ENCODE assay signal across 8 cellular contexts in genomic region chr12:643478-644292, GRCh38. TPM values are rescaled to one million over a fixed set of nuclear protein-coding genes. Genes with fewer than 3 reads are reported as not detected.
A peak's percentile ranks its signal among the peaks of the same experiment; 100 is the strongest.
DNase-seq lines count a peak whose midpoint lies in the region; ATAC-seq and TF ChIP-seq lines count a peak whose summit lies in the region.

No MANE protein-coding gene starts in this region.

- DNase-seq in AML-193 (lab: John Stamatoyannopoulos, UW): peak; percentile 46 to 48
- DNase-seq in T-helper 2 cell treated with Interferon-gamma antibody and Interleukin-4, amounts not matched to agents 5 μg/mL and 100 μg/mL, for 36 hours (ENCODE audit: low spot score): no peak
- no peak for DNase-seq in fibroblast of pulmonary artery (ENCODE audit: low read depth)
- no peak for DNase-seq in progenitor cell of endocrine pancreas (ENCODE audit: low spot score, unreplicated experiment)
- no peak for DNase-seq in AG08395 (ENCODE audit: low spot score)
- no peak for DNase-seq in HK-2 (ENCODE audit: unreplicated experiment)

- H3K4me3 Mint-ChIP-seq in T-helper 2 cell treated with Interferon-gamma antibody and Interleukin-4, amounts not matched to agents 5 μg/mL and 100 μg/mL, for 36 hours: peak overlapping the region; percentile 84
- H3K4me3 Mint-ChIP-seq in progenitor cell of endocrine pancreas (ENCODE audit: low read depth): peak overlapping the region; percentile 79

- H3K36me3 Mint-ChIP-seq in T-helper 2 cell treated with Interferon-gamma antibody and Interleukin-4, amounts not matched to agents 5 μg/mL and 100 μg/mL, for 36 hours (ENCODE audit: low read depth): peaks cover 9% of the 10 kb centered on the region
- H3K36me3 Mint-ChIP-seq in progenitor cell of endocrine pancreas (ENCODE audit: insufficient read depth): no peaks in the 10 kb centered on the region

- H3K27ac Mint-ChIP-seq in T-helper 2 cell treated with Interferon-gamma antibody and Interleukin-4, amounts not matched to agents 5 μg/mL and 100 μg/mL, for 36 hours: peak overlapping the region; percentile 89
- H3K27ac Mint-ChIP-seq in progenitor cell of endocrine pancreas: peak overlapping the region; percentile 97

- no peaks in the 10 kb centered on the region for H3K9me3 Mint-ChIP-seq in T-helper 2 cell treated with Interferon-gamma antibody and Interleukin-4, amounts not matched to agents 5 μg/mL and 100 μg/mL, for 36 hours
- H3K9me3 Mint-ChIP-seq in progenitor cell of endocrine pancreas (ENCODE audit: low read depth): no peaks in the 10 kb centered on the region

- ATAC-seq in GM21447 (IDR thresholded peaks at IDR 0.05; ENCODE audit: unreplicated experiment): peak; percentile 6
- ATAC-seq in HG02973 (IDR thresholded peaks at IDR 0.05; ENCODE audit: unreplicated experiment): no peak

- TF ChIP-seq CTCF in fibroblast of pulmonary artery (IDR thresholded peaks at IDR 0.05; ENCODE audit: low read length, missing control alignments) (no peak), progenitor cell of endocrine pancreas (IDR thresholded peaks at IDR 0.05; ENCODE audit: unreplicated experiment) (no peak)

- H3K4me3 ChIP-seq in fibroblast of pulmonary artery (replicated peaks; ENCODE audit: low read depth, low read length): peak overlapping the region; percentile 21

- no peaks in the 10 kb centered on the region for H3K27me3 Mint-ChIP-seq in T-helper 2 cell treated with Interferon-gamma antibody and Interleukin-4, amounts not matched to agents 5 μg/mL and 100 μg/mL, for 36 hours (ENCODE audit: low read depth)
- no peaks in the 10 kb centered on the region for H3K27me3 Mint-ChIP-seq in progenitor cell of endocrine pancreas

- H3K4me1 Mint-ChIP-seq in T-helper 2 cell treated with Interferon-gamma antibody and Interleukin-4, amounts not matched to agents 5 μg/mL and 100 μg/mL, for 36 hours (ENCODE audit: low read depth): peaks cover 47% of the 10 kb centered on the region
- peaks cover 31% of the 10 kb centered on the region for H3K4me1 Mint-ChIP-seq in progenitor cell of endocrine pancreas (ENCODE audit: low read depth)

RNA-seq across cellular contexts. Expression of gene NINJ2, which starts 19.6 kb away (rescaled TPM):
- 3.0 and 4.0 TPM in 2 replicates for total RNA-seq in progenitor cell of endocrine pancreas

Comparison
In these comparisons a context has a peak if more than half of its experiments do, and no peak if none do; other contexts are left out.
1. DNase-seq: peak in AML-193 (2 of 2); none in T-helper 2 cell treated with Interferon-gamma antibody and Interleukin-4, amounts not matched to agents 5 μg/mL and 100 μg/mL, for 36 hours (single experiment), fibroblast of pulmonary artery (single experiment), progenitor cell of endocrine pancreas (single experiment), AG08395 (single experiment) and HK-2 (single experiment).